ENCODE assay signal across 23 cellular contexts in genomic region chr3:105094588-105094987, GRCh38.
A peak's percentile ranks its signal among the peaks of the same experiment; 100 is the strongest.
DNase-seq lines count a peak whose midpoint lies in the region; ATAC-seq, FAIRE-seq and TF ChIP-seq lines count a peak whose summit lies in the region.
"Had no signal": no experiment of that assay in that cellular context is flagged by ENCODE, and none has a peak within 500 bp of the region (broad histone marks: within the 10 kb centered on the region; RNA-seq: fewer than 3 reads in every experiment).

No MANE protein-coding gene starts in this region.

- DNase-seq in DMS153 treated with DMSO at 0.1 percent for 48 hours (lab: John Stamatoyannopoulos, UW; ENCODE audit: unreplicated experiment) (peak; percentile 11), NCI-H146 treated with DMSO at 0.1 percent for 48 hours (lab: John Stamatoyannopoulos, UW; ENCODE audit: unreplicated experiment) (peak; percentile 81), NCI-H526 treated with DMSO at 0.1 percent for 48 hours (lab: John Stamatoyannopoulos, UW) (peak; percentile 90), GM12878 (ENCODE audit: low read depth, low spot score) (no peak), NOMO-1 (lab: John Stamatoyannopoulos, UW; ENCODE audit: unreplicated experiment in 2 of 2) (no peak), foreskin keratinocyte (no peak), NAMALWA (ENCODE audit: low spot score) (no peak)
- DNase-seq: CD8-positive, alpha-beta memory T cell; GF-D8; H9; Kasumi-1; NCI-H2029 treated with DMSO at 0.1 percent for 48 hours; NCI-H226; NCI-H82; SK-N-SH; T-helper 1 cell had no signal

- no peak for TF ChIP-seq RAD21 in GM12878 (IDR thresholded peaks at IDR 0.05; ENCODE audit: insufficient read depth, low read depth, low read length)

- H2AFZ ChIP-seq in GM12878 (ENCODE audit: control insufficient read depth, low read depth, low read length), result no peak overlapping the region

- POLR2A ChIA-PET in GM12878 (lab: Charles Lee), result no interaction called here

- no peaks in the 10 kb centered on the region for H3K79me2 ChIP-seq in GM12878 (ENCODE audit: control insufficient read depth, insufficient read depth, low read length)

- 11% methylated on average over 3 of the region's 3 CpGs for WGBS in GM12878 (ENCODE audit: insufficient coverage, insufficient replicate concordance, low lambda C conversion rate, missing lambda C conversion rate)

- BruUV-seq in GM12878 (replicated peaks; lab: Mats Ljungman, UMichigan), result no TSS peak

- H3K27ac ChIP-seq in GM12878 (ENCODE audit: control insufficient read depth, insufficient read depth) (no peak overlapping the region), foreskin keratinocyte (no peak overlapping the region)
- H3K27ac ChIP-seq: A549; BLaER1 treated with 17β-estradiol and CSF1 and Interleukin-3, amounts not matched to agents 10 nM and 100 nM had no signal

- no peaks in the 10 kb centered on the region for H3K27me3 ChIP-seq in GM12878 (replicated peaks in 1 of 2; ENCODE audit: control insufficient read depth in 2 of 2, insufficient read depth in 2 of 2, low read length in 1 of 2)
- H3K27me3 ChIP-seq in foreskin keratinocyte, result peaks cover 10% of the 10 kb centered on the region
- H3K27me3 ChIP-seq: BLaER1 treated with 17β-estradiol and CSF1 and Interleukin-3, amounts not matched to agents 10 nM and 100 nM had no signal

- intact Hi-C loops in GM12878 (cut with micrococcal nuclease; ENCODE audit: unreplicated experiment), result no loop called here

- H3K9ac ChIP-seq in GM12878 (ENCODE audit: control insufficient read depth, insufficient read depth, low read length), result no peak overlapping the region
- H3K9ac ChIP-seq: BLaER1 treated with 17β-estradiol and CSF1 and Interleukin-3, amounts not matched to agents 10 nM and 100 nM; SK-N-SH had no signal

- SMC1A ChIA-PET in GM12878 (lab: Charles Lee; ENCODE audit: uncharacterized antibody, unreplicated experiment), result no interaction called here

- H4K20me1 ChIP-seq in GM12878 (ENCODE audit: control insufficient read depth, insufficient read depth), result no peaks in the 10 kb centered on the region
- H4K20me1 ChIP-seq: BLaER1 treated with 17β-estradiol and CSF1 and Interleukin-3, amounts not matched to agents 10 nM and 100 nM had no signal

- TF ChIP-seq CTCF in GM12878 (IDR thresholded peaks at IDR 0.05 in 2 of 3, conservative IDR thresholded peaks at IDR 0.05 in 1 of 3; ENCODE audit: control insufficient read depth in 2 of 3, extremely low read depth in 1 of 3, insufficient read depth in 1 of 3, low read depth in 3 of 3, low read length in 3 of 3), result no peak
- no peak for TF ChIP-seq CTCF in foreskin keratinocyte (conservative IDR thresholded peaks at IDR 0.05)

- ATAC-seq in GM12878 (no peak), foreskin keratinocyte (no peak)
- ATAC-seq: A549, Panc1, Right ventricle myocardium inferior had no signal

- TF ChIP-seq POLR2A in GM12878 (IDR thresholded peaks at IDR 0.05; ENCODE audit: low read depth, low read length), result no peak

- no peaks in the 10 kb centered on the region for H3K36me3 ChIP-seq in GM12878 (ENCODE audit: control insufficient read depth in 2 of 2, insufficient read depth in 2 of 2, low read length in 1 of 2)
- H3K36me3 ChIP-seq: BLaER1 treated with 17β-estradiol and CSF1 and Interleukin-3, amounts not matched to agents 10 nM and 100 nM had no signal

- H3K4me1 ChIP-seq in GM12878 (ENCODE audit: control insufficient read depth, insufficient read depth, low read length), result no peaks in the 10 kb centered on the region
- peaks cover 7% of the 10 kb centered on the region for H3K4me1 ChIP-seq in foreskin keratinocyte
- H3K4me1 ChIP-seq: A549; BLaER1 treated with 17β-estradiol and CSF1 and Interleukin-3, amounts not matched to agents 10 nM and 100 nM had no signal

- TF ChIP-seq EP300 in GM12878 (IDR thresholded peaks at IDR 0.05; ENCODE audit: borderline replicate concordance in 1 of 2, control insufficient read depth in 1 of 2, low read depth in 2 of 2, low read length in 2 of 2), result no peak

- H3K4me3 ChIP-seq in GM12878, result no peak overlapping the region
- H3K4me3 ChIP-seq: A549; BLaER1 treated with 17β-estradiol and CSF1 and Interleukin-3, amounts not matched to agents 10 nM and 100 nM had no signal

- H3K4me2 ChIP-seq in GM12878 (ENCODE audit: control insufficient read depth, insufficient read depth), result no peak overlapping the region
- H3K4me2 ChIP-seq: A549; BLaER1 treated with 17β-estradiol and CSF1 and Interleukin-3, amounts not matched to agents 10 nM and 100 nM; SK-N-SH had no signal

- CTCF ChIA-PET in GM12878 (lab: Yijun Ruan, JAX), result no interaction called here

- in situ Hi-C loops in GM12878 (cut with MboI), result no loop called here

- peak; percentile 35 for FAIRE-seq in GM12878 (lab: Jason Lieb, UNC)
- FAIRE-seq: A549, D721Med, GM12892, GM19239 had no signal

- RAD21 ChIA-PET in GM12878 (lab: Charles Lee; ENCODE audit: unreplicated experiment), result no interaction called here

- no peaks in the 10 kb centered on the region for H3K9me3 ChIP-seq in GM12878 (replicated peaks; ENCODE audit: control insufficient read depth, insufficient read depth, low read length)
- H3K9me3 ChIP-seq: SK-N-SH had no signal

TF ChIP-seq in GM12878, 131 proteins besides CTCF, POLR2A, EP300 and RAD21 (continues in another document):
- TF ChIP-seq NRF1 (conservative IDR thresholded peaks at IDR 0.05; ENCODE audit: low read depth, low read length), result no peak
- TF ChIP-seq ZBTB4 (CRISPR knock-in tag; IDR thresholded peaks at IDR 0.05), result no peak
- TF ChIP-seq BACH1 (IDR thresholded peaks at IDR 0.05; ENCODE audit: borderline replicate concordance), result no peak
- TF ChIP-seq CBX3 (IDR thresholded peaks at IDR 0.05; ENCODE audit: borderline replicate concordance, low read depth), result no peak
- no peak for TF ChIP-seq USF2 (IDR thresholded peaks at IDR 0.05; ENCODE audit: borderline replicate concordance, low read depth, low read length)
- TF ChIP-seq ESRRA (IDR thresholded peaks at IDR 0.05; ENCODE audit: low read length), result no peak
- TF ChIP-seq NFYA (IDR thresholded peaks at IDR 0.05; ENCODE audit: borderline replicate concordance, low read depth, low read length), result no peak
- TF ChIP-seq MLLT1 (IDR thresholded peaks at IDR 0.05), result no peak
- TF ChIP-seq ZSCAN29 (IDR thresholded peaks at IDR 0.05), result no peak
- TF ChIP-seq CREB1 (IDR thresholded peaks at IDR 0.05; ENCODE audit: low read depth), result no peak
- TF ChIP-seq POLR2AphosphoS5 (IDR thresholded peaks at IDR 0.05; ENCODE audit: low read length), result no peak

Comparison
In these comparisons a context has a peak if more than half of its experiments do, and no peak if none do; other contexts are left out.
1. DNase-seq: peak in DMS153 treated with DMSO at 0.1 percent for 48 hours (single experiment), NCI-H146 treated with DMSO at 0.1 percent for 48 hours (single experiment) and NCI-H526 treated with DMSO at 0.1 percent for 48 hours (single experiment); none in GM12878 (single experiment), NOMO-1 (0 of 2), foreskin keratinocyte (0 of 2) and NAMALWA (single experiment).